Comparison of ENCODE assay signal across 1 cellular context in genomic region chr5:149932445-149933350, GRCh38.
TF ChIP-seq lines count a peak whose summit lies in the region.

No MANE protein-coding gene starts in this region.

TF ChIP-seq in endothelial cell of umbilical vein, 7 proteins besides CTCF, POLR2A, EP300 and RAD21:
- no peak for TF ChIP-seq GATA2 (IDR thresholded peaks at IDR 0.05; ENCODE audit: insufficient read depth, insufficient read length, low read depth, low read length)
- no peak for TF ChIP-seq EZH2 (IDR thresholded peaks at IDR 0.05; ENCODE audit: borderline replicate concordance, low read depth, low read length, severe bottlenecking)
- TF ChIP-seq MAX (IDR thresholded peaks at IDR 0.05; ENCODE audit: insufficient read depth, insufficient read length), result no peak
- no peak for TF ChIP-seq POLR2AphosphoS5 (IDR thresholded peaks at IDR 0.05; ENCODE audit: insufficient read depth, low read depth, low read length)
- TF ChIP-seq JUN (IDR thresholded peaks at IDR 0.05; ENCODE audit: borderline replicate concordance, insufficient read depth, insufficient read length, low read depth), result no peak
- no peak for TF ChIP-seq MYC (IDR thresholded peaks at IDR 0.05; ENCODE audit: low read depth, low read length)
- TF ChIP-seq FOS (IDR thresholded peaks at IDR 0.05; ENCODE audit: borderline replicate concordance, insufficient read depth, low read length), result no peak
